1 cellular context compared by ENCODE assay signal in genomic region chr10:29649561-29650551, GRCh38.
TF ChIP-seq lines count a peak whose summit lies in the region.

No MANE protein-coding gene starts in this region.

TF ChIP-seq in GM12878, 131 proteins besides CTCF, POLR2A, EP300 and RAD21:
- TF ChIP-seq NFYA (IDR thresholded peaks at IDR 0.05; ENCODE audit: borderline replicate concordance, low read depth, low read length) (no peak), ESRRA (IDR thresholded peaks at IDR 0.05; ENCODE audit: low read length) (no peak), SMAD1 (IDR thresholded peaks at IDR 0.05; ENCODE audit: low read depth, partially characterized antibody) (no peak), RBBP5 (conservative IDR thresholded peaks at IDR 0.05) (no peak), NFXL1 (IDR thresholded peaks at IDR 0.05; ENCODE audit: borderline replicate concordance) (no peak), RFX5 (IDR thresholded peaks at IDR 0.05; ENCODE audit: low read depth, low read length) (no peak), DPF2 (IDR thresholded peaks at IDR 0.05) (no peak), RAD51 (IDR thresholded peaks at IDR 0.05) (no peak), CREM (IDR thresholded peaks at IDR 0.05; ENCODE audit: low read depth) (no peak), STAT3 (IDR thresholded peaks at IDR 0.05; ENCODE audit: low read depth, low read length) (no peak), CHD2 (IDR thresholded peaks at IDR 0.05; ENCODE audit: borderline replicate concordance, low read depth, low read length) (no peak), CEBPB (IDR thresholded peaks at IDR 0.05; ENCODE audit: borderline replicate concordance in 1 of 2, low read depth in 2 of 2, low read length in 2 of 2) (no peak), SUPT20H (IDR thresholded peaks at IDR 0.05; ENCODE audit: borderline replicate concordance, control insufficient read depth, low read depth, low read length) (no peak), WRNIP1 (IDR thresholded peaks at IDR 0.05; ENCODE audit: borderline replicate concordance, low read depth, low read length) (no peak), FOXM1 (IDR thresholded peaks at IDR 0.05; ENCODE audit: low read depth, low read length) (no peak)
TF ChIP-seq in GM12878: peak in this region for 0.
